33 cellular contexts compared by ENCODE assay signal in genomic region chr11:101133190-101133589, GRCh38. TPM values are rescaled to one million over a fixed set of nuclear protein-coding genes. Genes with fewer than 3 reads are reported as not detected.
"Had no signal": no experiment of that assay in that cellular context is flagged by ENCODE, and none has a peak within 500 bp of the region (broad histone marks: within the 10 kb centered on the region; RNA-seq: fewer than 3 reads in every experiment).

No MANE protein-coding gene starts in this region.

- H3K36me3 ChIP-seq: cardiac muscle cell, colonic mucosa, esophagus squamous epithelium, heart right ventricle, left lung, lower lobe of right lung, neural progenitor cell, sigmoid colon, vagina had no signal

- H3K27me3 ChIP-seq: vagina had no signal

- H3K9me3 ChIP-seq: colonic mucosa, esophagus squamous epithelium, heart right ventricle, left lung, lower lobe of right lung, psoas muscle, sigmoid colon, vagina had no signal

- H2AFZ ChIP-seq: neural progenitor cell, parathyroid adenoma had no signal

- DNase-seq: activated B cell treated with CpG ODN at 0.5 μM for 24 hours; activated CD4-positive, alpha-beta T cell treated with anti-CD3 and anti-CD28 coated beads, Interleukin-2, amount 50 U/mL, for 1 hour; activated CD8-positive, alpha-beta memory T cell treated with anti-CD3 and anti-CD28 coated beads, Interleukin-2, amount 10 ng/mL, durations not matched to agents 7 days and 5 days; activated CD8-positive, alpha-beta T cell treated with anti-CD3 and anti-CD28 coated beads for 36 hours; activated naive CD4-positive, alpha-beta T cell; activated T-cell treated with anti-CD3 and anti-CD28 coated beads, Interleukin-2, amount 50 U/mL, for 48 hours; anterior cingulate cortex; cerebellar nuclear complex; colonic mucosa; effector CD8-positive, alpha-beta T cell; esophagus squamous epithelium; heart right ventricle; left lung; lower lobe of right lung; mesenchymal stem cell; natural killer cell; occipital lobe; psoas muscle; sigmoid colon; small intestine; stimulated activated CD4-positive, alpha-beta T cell treated with anti-CD3 and anti-CD28 coated beads, Interleukin-4, amount 100 ng/mL, for 24 hours; stimulated activated CD8-positive, alpha-beta memory T cell treated with anti-CD3 and anti-CD28 coated beads, Interleukin-4, amount 100 ng/mL, for 48 hours; stimulated activated naive CD8-positive, alpha-beta T cell treated with anti-CD3 and anti-CD28 coated beads, Interleukin-15, amount 100 ng/mL, for 72 hours; substantia nigra had no signal

- H3K4me2 ChIP-seq: neural progenitor cell had no signal

- ATAC-seq: activated CD8-positive, alpha-beta memory T cell treated with anti-CD3 and anti-CD28 coated beads, Interleukin-2, amount 10 ng/mL, durations not matched to agents 7 days and 5 days; activated CD8-positive, alpha-beta T cell treated with anti-CD3 and anti-CD28 coated beads for 36 hours; activated naive CD4-positive, alpha-beta T cell treated with anti-CD3 and anti-CD28 coated beads, Interleukin-2, amount 50 U/mL, for 72 hours; heart right ventricle; left lung; lower lobe of right lung; natural killer cell; psoas muscle; stimulated activated memory B cell treated with anti-CD40 and anti-IgM and Interleukin-4, amounts not matched to agents 10 μg/mL and 1 μg/mL and 100 μg/mL, for 72 hours; stimulated activated naive CD8-positive, alpha-beta T cell treated with anti-CD3 and anti-CD28 coated beads, Interleukin-15, amount 100 ng/mL, for 72 hours had no signal

- H3K9ac ChIP-seq: neural progenitor cell, parathyroid adenoma had no signal

- FAIRE-seq: small intestine had no signal

- H3K4me1 ChIP-seq: left lung, lower lobe of right lung, neural progenitor cell, parathyroid adenoma, psoas muscle, vagina had no signal

- H3K79me2 ChIP-seq: parathyroid adenoma had no signal

- H3K4me3 ChIP-seq: cardiac muscle cell, colonic mucosa, esophagus squamous epithelium, heart right ventricle, left lung, lower lobe of right lung, neural progenitor cell, psoas muscle, sigmoid colon, vagina had no signal

- H3K27ac ChIP-seq: cardiac muscle cell, colonic mucosa, epithelial cell of prostate, esophagus squamous epithelium, heart right ventricle, left lung, lower lobe of right lung, neural progenitor cell, parathyroid adenoma, psoas muscle, sigmoid colon, vagina had no signal

RNA-seq across cellular contexts. Expression of gene PGR, which starts 3.6 kb away (rescaled TPM):
- total RNA-seq: activated B cell treated with CpG ODN at 0.5 μM for 24 hours; activated CD8-positive, alpha-beta memory T cell treated with anti-CD3 and anti-CD28 coated beads, Interleukin-2, amount 10 ng/mL, durations not matched to agents 7 days and 5 days; activated CD8-positive, alpha-beta T cell treated with anti-CD3 and anti-CD28 coated beads for 36 hours; activated naive CD4-positive, alpha-beta T cell treated with anti-CD3 and anti-CD28 coated beads, Interleukin-2, amount 50 U/mL, for 72 hours; activated T-helper 2 cell treated with anti-CD3 and anti-CD28 coated beads, Interferon-gamma antibody, Interleukin-2, Interleukin-4, amounts not matched to agents 10 μg/mL and 5 μg/mL and 100 μg/mL, durations not matched to agents 14 hours and 24 hours and 36 hours; cardiac muscle cell; glomerular endothelial cell; natural killer cell had no signal
